ENCODE assay signal across 8 cellular contexts in the genomic region with DNA sequence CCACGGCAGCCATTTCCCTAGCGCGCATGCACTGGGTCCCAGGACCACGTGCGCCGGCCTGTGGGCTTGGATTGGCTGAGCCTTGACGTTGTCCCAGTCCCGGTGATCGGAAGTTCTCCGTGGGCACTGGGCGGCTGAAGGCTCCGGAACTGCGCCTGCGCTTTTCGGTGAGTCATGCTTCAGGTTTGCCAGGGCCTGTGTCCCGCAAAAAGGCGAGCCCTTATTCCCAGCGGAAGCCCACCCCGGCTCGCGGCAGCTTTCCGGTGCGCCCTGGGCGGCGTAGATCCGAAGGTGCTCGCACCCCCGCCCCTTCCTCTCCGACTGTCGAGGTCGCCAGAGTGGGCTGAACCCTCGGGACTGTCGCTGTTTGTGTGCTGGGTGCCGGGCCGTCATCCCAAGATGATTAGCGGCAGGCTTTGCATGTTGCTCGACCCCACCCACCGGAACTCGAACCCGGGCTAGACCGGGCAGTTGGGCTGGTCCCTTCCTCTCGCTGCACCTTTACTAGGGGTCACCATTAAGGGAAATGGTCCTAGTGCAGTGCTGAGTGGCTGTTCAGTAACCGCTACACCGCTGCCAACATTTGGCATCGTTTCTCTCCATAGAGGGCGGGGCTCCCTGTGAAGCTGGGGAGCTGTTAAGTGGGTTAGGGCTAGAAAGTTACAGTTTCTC. TPM values are rescaled to one million over a fixed set of nuclear protein-coding genes. Genes with fewer than 3 reads are reported as not detected.
DNase-seq lines count a peak whose midpoint lies in the region; ATAC-seq and TF ChIP-seq lines count a peak whose summit lies in the region.

A gene with protein sequence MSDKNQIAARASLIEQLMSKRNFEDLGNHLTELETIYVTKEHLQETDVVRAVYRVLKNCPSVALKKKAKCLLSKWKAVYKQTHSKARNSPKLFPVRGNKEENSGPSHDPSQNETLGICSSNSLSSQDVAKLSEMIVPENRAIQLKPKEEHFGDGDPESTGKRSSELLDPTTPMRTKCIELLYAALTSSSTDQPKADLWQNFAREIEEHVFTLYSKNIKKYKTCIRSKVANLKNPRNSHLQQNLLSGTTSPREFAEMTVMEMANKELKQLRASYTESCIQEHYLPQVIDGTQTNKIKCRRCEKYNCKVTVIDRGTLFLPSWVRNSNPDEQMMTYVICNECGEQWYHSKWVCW (plus strand): TSS at position 120 of the 672 bp plus-strand sequence. CDS start 9,368 bp downstream, outside the sequence.

- no peak for TF ChIP-seq CTCF in GM12875 (IDR thresholded peaks at IDR 0.05; ENCODE audit: borderline replicate concordance, insufficient read depth, low read depth, low read length)
- peak in 1 of 3 donors; percentile 21 for TF ChIP-seq CTCF in ovary (IDR thresholded peaks at IDR 0.05)
- TF ChIP-seq CTCF in thyroid gland (IDR thresholded peaks at IDR 0.05): no peak

- TF ChIP-seq EP300 in ovary (IDR thresholded peaks at IDR 0.05): no peak

- H3K4me3 ChIP-seq in GM12875 (ENCODE audit: low read depth, low read length) (peak within 1 kb of the TSS; percentile 83), adipocyte (ENCODE audit: low read length) (peak within 1 kb of the TSS; percentile 95), ovary (peak within 1 kb of the TSS; percentile 59), thyroid gland (replicated peaks in 1 of 3) (peak within 1 kb of the TSS; percentile 39 to 62 (median 50))

- H3K9ac ChIP-seq in adipocyte (ENCODE audit: low read length): peak within 1 kb of the TSS; percentile 95

- ATAC-seq in HG02759 (IDR thresholded peaks at IDR 0.05; ENCODE audit: unreplicated experiment): peak; percentile 93
- ATAC-seq in Right ventricle myocardium superior (ENCODE audit: poor library complexity): peak; percentile 99

- H3K27me3 ChIP-seq in adipocyte (replicated peaks; ENCODE audit: control insufficient read depth, insufficient read depth, low read length) (peaks cover 8% of the 10 kb centered on the region), ovary (no peaks in the 10 kb centered on the region), thyroid gland (no peaks in the 10 kb centered on the region)

- intact Hi-C loops in Right ventricle myocardium superior (cut with DNase I) (no loop called here), ovary (cut with DNase I) (loop anchor here in 1 of 4 donors (10.0 kb wide), 1 partner anchor 82 kb away; a partner anchor contains a TSS), thyroid gland (cut with DNase I) (no loop called here)

- H3K27ac ChIP-seq in ovary (peak within 1 kb of the TSS; percentile 59 to 87), thyroid gland (peak within 1 kb of the TSS; percentile 74 to 90 (median 88))

- 0 to 3% (median 1%) methylated on average over 44 to 46 of the region's 46 CpGs for WGBS in ovary, 3 donors
- 0% methylated on average over 5 to 7 of the region's 46 CpGs for WGBS in thyroid gland, 2 donors

- H3K9me3 ChIP-seq in adipocyte (ENCODE audit: control insufficient read depth, low read length): no peaks in the 10 kb centered on the region
- no peaks in the 10 kb centered on the region for H3K9me3 ChIP-seq in ovary
- H3K9me3 ChIP-seq in thyroid gland: no peaks in the 10 kb centered on the region

- H3K36me3 ChIP-seq in adipocyte (ENCODE audit: control insufficient read depth, insufficient read depth, low read length, severe bottlenecking): no peaks in the 10 kb centered on the region
- no peaks in the 10 kb centered on the region for H3K36me3 ChIP-seq in ovary
- no peaks in the 10 kb centered on the region for H3K36me3 ChIP-seq in thyroid gland

- H3K4me1 ChIP-seq in adipocyte (ENCODE audit: control insufficient read depth, insufficient read depth, low read length) (peaks cover 15% of the 10 kb centered on the region), ovary (ENCODE audit: insufficient read depth) (peaks cover 4% of the 10 kb centered on the region), thyroid gland (peaks cover 5 to 11% of the 10 kb centered on the region in 2 donors)

- TF ChIP-seq POLR2A in ovary (IDR thresholded peaks at IDR 0.05) (peak; percentile 81), thyroid gland (IDR thresholded peaks at IDR 0.05) (peak; percentile 14 to 81)

- peak; percentile 94 for DNase-seq in NCI-H128 (lab: John Stamatoyannopoulos, UW; ENCODE audit: unreplicated experiment)
- peak; percentile 76 to 81 for DNase-seq in SW 1271 (lab: John Stamatoyannopoulos, UW)
- peak; percentile 96 for DNase-seq in adipocyte (ENCODE audit: low read depth)
- DNase-seq in Right ventricle myocardium superior: peak; percentile 97
- peak; percentile 97 to 99 (median 98) for DNase-seq in ovary
- DNase-seq in thyroid gland: peak; percentile 95

RNA-seq across cellular contexts. Expression of the gene that starts here (rescaled TPM):
- total RNA-seq in Right ventricle myocardium superior (7.3 TPM), ovary (1 to 10 TPM; 3.1 to 9.2 (median 4.8) TPM), thyroid gland (1 to 10 TPM; 4.5 to 8.6 (median 6.4) TPM)
- polyA plus RNA-seq in ovary: 1 to 10 TPM; 2.6 to 3.9 TPM

Comparison
In these comparisons a context has a peak if more than half of its experiments do, and no peak if none do; other contexts are left out.
1. Peak in every context shown above with its lines: DNase-seq, ATAC-seq, H3K4me3 ChIP-seq and H3K27ac ChIP-seq.